ENCODE assay signal across 9 cellular contexts in genomic region chr2:27378096-27378808, GRCh38. TPM values are rescaled to one million over a fixed set of nuclear protein-coding genes. Genes with fewer than 3 reads are reported as not detected.
DNase-seq lines count a peak whose midpoint lies in the region; ATAC-seq, FAIRE-seq and TF ChIP-seq lines count a peak whose summit lies in the region.
"Had no signal": no experiment of that assay in that cellular context is flagged by ENCODE, and none has a peak within 500 bp of the region (broad histone marks: within the 10 kb centered on the region; RNA-seq: fewer than 3 reads in every experiment).

No MANE protein-coding gene starts in this region.

- H3K79me2 ChIP-seq in HCT116 (ENCODE audit: insufficient read depth, low read length) = peaks cover 18% of the 10 kb centered on the region

- no peak overlapping the region for H3K4me2 ChIP-seq in HCT116 (ENCODE audit: low read length)

- peak; percentile 12 for TF ChIP-seq CTCF in CD14-positive monocyte (IDR thresholded peaks at IDR 0.05)
- TF ChIP-seq CTCF in HCT116 (IDR thresholded peaks at IDR 0.05 in 2 of 3, conservative IDR thresholded peaks at IDR 0.05 in 1 of 3; ENCODE audit: borderline replicate concordance in 1 of 3, insufficient read depth in 1 of 3, low read depth in 2 of 3, low read length in 2 of 3) = peak in 2 of 3 experiments; percentile 35 to 46; a peak in 3 of 6 replicates

- H3K9ac ChIP-seq in HCT116 (ENCODE audit: low read length) = no peak overlapping the region

- H3K27me3 Mint-ChIP-seq in CD14-positive monocyte (ENCODE audit: low read depth in 3 of 3) = peaks cover 0 to 3% (median 1%) of the 10 kb centered on the region in 3 donors
- no peaks in the 10 kb centered on the region for H3K27me3 Mint-ChIP-seq in activated naive CD8-positive, alpha-beta T cell treated with anti-CD3 and anti-CD28 coated beads for 36 hours
- no peaks in the 10 kb centered on the region for H3K27me3 Mint-ChIP-seq in CD4-positive, alpha-beta memory T cell

- peaks cover 29% of the 10 kb centered on the region for H3K4me1 Mint-ChIP-seq in CD14-positive monocyte
- peaks cover 31% of the 10 kb centered on the region for H3K4me1 Mint-ChIP-seq in activated naive CD8-positive, alpha-beta T cell treated with anti-CD3 and anti-CD28 coated beads for 36 hours
- peaks cover 18 to 45% (median 28%) of the 10 kb centered on the region in 4 donors for H3K4me1 Mint-ChIP-seq in CD4-positive, alpha-beta memory T cell

- RAD21 ChIA-PET in HCT116 (lab: Charles Lee; ENCODE audit: low non-redundant PET in 1 of 2, low total read pairs in 2 of 2, uncharacterized antibody in 2 of 2, unreplicated experiment in 2 of 2) = no interaction called here

- H3K9me3 ChIP-seq in HCT116 (ENCODE audit: control insufficient read depth in 1 of 2, insufficient read depth in 1 of 2, low read depth in 1 of 2, low read length in 2 of 2) = no peaks in the 10 kb centered on the region
- H3K9me3 ChIP-seq in mesodermal cell (ENCODE audit: control insufficient read depth, low read length) = no peaks in the 10 kb centered on the region
- H3K9me3 ChIP-seq in CD4-positive, alpha-beta memory T cell (ENCODE audit: control insufficient read depth in 1 of 2, low read length in 2 of 2) = no peaks in the 10 kb centered on the region

- peaks cover 53 to 66% of the 10 kb centered on the region in 2 donors for H3K36me3 Mint-ChIP-seq in CD14-positive monocyte
- H3K36me3 Mint-ChIP-seq in activated naive CD8-positive, alpha-beta T cell treated with anti-CD3 and anti-CD28 coated beads for 36 hours = peaks cover 40% of the 10 kb centered on the region
- H3K36me3 Mint-ChIP-seq in CD4-positive, alpha-beta memory T cell = peaks cover 30 to 77% of the 10 kb centered on the region in 2 donors

- H3K9me2 ChIP-seq in HCT116 (ENCODE audit: insufficient read depth) = no peaks in the 10 kb centered on the region

- BruUV-seq in HCT116 (replicated peaks; lab: Mats Ljungman, UMichigan) = no TSS peak

- H3K36me3 ChIP-seq in HCT116 (ENCODE audit: control insufficient read depth in 1 of 2, insufficient read depth in 2 of 2, low read length in 2 of 2) (peaks cover 24 to 58% of the 10 kb centered on the region in 2 experiments; a peak in 3 of 4 replicates), mesodermal cell (ENCODE audit: control insufficient read depth, insufficient read depth, low read length) (peaks cover 78% of the 10 kb centered on the region)
- H3K36me3 ChIP-seq in CD4-positive, alpha-beta memory T cell (ENCODE audit: insufficient read depth, low read length) = peaks cover 61% of the 10 kb centered on the region

- H2AFZ ChIP-seq in HCT116 (ENCODE audit: low read depth, low read length, poor library complexity, severe bottlenecking) = no peak overlapping the region

- peaks cover 0 to 2% (median 0%) of the 10 kb centered on the region in 7 donors for H3K9me3 Mint-ChIP-seq in CD14-positive monocyte
- no peaks in the 10 kb centered on the region for H3K9me3 Mint-ChIP-seq in activated naive CD8-positive, alpha-beta T cell treated with anti-CD3 and anti-CD28 coated beads for 36 hours
- H3K9me3 Mint-ChIP-seq in CD4-positive, alpha-beta memory T cell = peaks cover 0 to 1% (median 0%) of the 10 kb centered on the region in 8 donors

- H3K27ac ChIP-seq in HCT116 (ENCODE audit: low read depth, low read length) = peak overlapping the region; percentile 3; the same call in 1 of the 2 replicates
- H3K27ac ChIP-seq in mesodermal cell (ENCODE audit: low read depth, low read length, severe bottlenecking) = no peak overlapping the region
- H3K27ac ChIP-seq in CD4-positive, alpha-beta memory T cell (ENCODE audit: low read depth, low read length) = no peak overlapping the region

- ATAC-seq in HCT116 (0 out of 2 replicates have a peak, but pooled peaks have one; percentile 12), HG02642 (IDR thresholded peaks at IDR 0.05; ENCODE audit: poor library complexity, unreplicated experiment) (no peak)

- H4K20me1 ChIP-seq in HCT116 (ENCODE audit: insufficient read depth) = no peaks in the 10 kb centered on the region

- POLR2A ChIA-PET in HCT116 (lab: Charles Lee) = no interaction called here
- POLR2A ChIA-PET in CD4-positive, alpha-beta memory T cell (lab: Charles Lee; ENCODE audit: partially characterized antibody) = interaction anchor here (0.7 to 4.4 kb wide), 5 partner anchors 8 to 51 kb away, joined by 3 to 106 read pairs (median 44); partner anchors contain the start of genes EIF2B4, GTF3C2, NRBP1 and PPM1G

- CTCF ChIA-PET in HCT116 (lab: Charles Lee) = no interaction called here
- CTCF ChIA-PET in CD4-positive, alpha-beta memory T cell (lab: Charles Lee; ENCODE audit: partially characterized antibody) = interaction anchor here (1.8 kb wide), 1 partner anchor 32 kb away, joined by 6 read pairs; the partner anchor contains the start of gene PPM1G

- H3K4me3 Mint-ChIP-seq in CD14-positive monocyte = no peak overlapping the region
- H3K4me3 Mint-ChIP-seq in activated naive CD8-positive, alpha-beta T cell treated with anti-CD3 and anti-CD28 coated beads for 36 hours = no peak overlapping the region
- H3K4me3 Mint-ChIP-seq in CD4-positive, alpha-beta memory T cell = no peak overlapping the region

- H3K27ac Mint-ChIP-seq in CD14-positive monocyte = peak overlapping the region in 5 of 7 donors; percentile 21 to 53 (median 42)
- peak overlapping the region; percentile 42 for H3K27ac Mint-ChIP-seq in activated naive CD8-positive, alpha-beta T cell treated with anti-CD3 and anti-CD28 coated beads for 36 hours
- H3K27ac Mint-ChIP-seq in CD4-positive, alpha-beta memory T cell = peak overlapping the region in 3 of 7 donors; percentile 23 to 78 (median 27)

- FAIRE-seq in GM12892 (lab: Jason Lieb, UNC) = no peak

- no peak for TF ChIP-seq RAD21 in HCT116 (IDR thresholded peaks at IDR 0.05; ENCODE audit: low read depth)

- H3K4me1 ChIP-seq in HCT116 (ENCODE audit: control insufficient read depth in 1 of 2, insufficient read depth in 2 of 2, low read length in 2 of 2) (peaks cover 3 to 27% of the 10 kb centered on the region in 2 experiments; a peak in 3 of 4 replicates), mesodermal cell (ENCODE audit: control insufficient read depth, insufficient read depth, low read length, poor library complexity, severe bottlenecking) (peaks cover 18% of the 10 kb centered on the region)
- peaks cover 20% of the 10 kb centered on the region for H3K4me1 ChIP-seq in CD4-positive, alpha-beta memory T cell (ENCODE audit: insufficient read depth, low read length)

- no peaks in the 10 kb centered on the region for H3K27me3 ChIP-seq in HCT116 (ENCODE audit: insufficient read depth, low read length)
- no peaks in the 10 kb centered on the region for H3K27me3 ChIP-seq in CD4-positive, alpha-beta memory T cell (ENCODE audit: insufficient read depth, low read length)

- 94 to 97% methylated on average over 26 to 29 of the region's 29 CpGs for WGBS in mesodermal cell (ENCODE audit: insufficient coverage in 2 of 2), 2 experiments

- TF ChIP-seq POLR2A in HCT116 (IDR thresholded peaks at IDR 0.05; ENCODE audit: borderline replicate concordance, extremely low read depth, insufficient read depth, insufficient read length) = peak; percentile 3
- no peak; the same call in none of the 2 replicates for TF ChIP-seq POLR2A in GM12892 (IDR thresholded peaks at IDR 0.05; ENCODE audit: low read depth, low read length)

- DNase-seq in CD14-positive monocyte (ENCODE audit: low spot score) = no peak
- no peak for DNase-seq in HCT116 (ENCODE audit: low read depth, low spot score)
- DNase-seq in activated naive CD8-positive, alpha-beta T cell treated with anti-CD3 and anti-CD28 coated beads for 36 hours = no peak
- no peak for DNase-seq in GM12892 (ENCODE audit: insufficient read length)
- no peak for DNase-seq in AG20443 (ENCODE audit: low spot score)
- no peak for DNase-seq in CD4-positive, alpha-beta memory T cell
- DNase-seq: activated CD4-positive, CD25-positive, alpha-beta regulatory T cell had no signal

- H3K4me3 ChIP-seq in HCT116 (replicated peaks in 1 of 2; ENCODE audit: low read depth in 1 of 2, low read length in 2 of 2) = no peak overlapping the region
- peak overlapping the region; percentile 79 for H3K4me3 ChIP-seq in mesodermal cell (ENCODE audit: extremely low read depth, insufficient read depth, low read length, poor library complexity, severe bottlenecking)
- no peak overlapping the region for H3K4me3 ChIP-seq in CD4-positive, alpha-beta memory T cell (ENCODE audit: low read length in 2 of 2)

- intact Hi-C loops in CD14-positive monocyte (cut with micrococcal nuclease) (loop anchor here in 1 of 2 donors (10.0 kb wide), 1 partner anchor 117 kb away; the partner anchor contains the start of genes FNDC4 and GCKR), HCT116 (cut with micrococcal nuclease) (no loop called here)
- intact Hi-C loops in CD4-positive, alpha-beta memory T cell (cut with micrococcal nuclease) = no loop called here

RNA-seq across cellular contexts. Expression of gene ZNF513, which starts 2.3 kb away (rescaled TPM):
- 1 to 10 TPM; 2.4 to 2.6 TPM for polyA plus RNA-seq in CD14-positive monocyte
- total RNA-seq in HCT116 (2021; ENCODE audit: unreplicated experiment) = 12.8 TPM
- polyA plus RNA-seq in HCT116 (2012) = 11.2 and 13.2 TPM in 2 replicates
- 1 to 10 TPM; 8.3 to 9.9 TPM for total RNA-seq in activated naive CD8-positive, alpha-beta T cell treated with anti-CD3 and anti-CD28 coated beads for 36 hours
- 18.3 TPM for polyA plus RNA-seq in mesodermal cell (2013, experiment 1 of 2)
- 14.9 TPM for polyA plus RNA-seq in mesodermal cell (2013, experiment 2 of 2)
- polyA plus RNA-seq in GM12892 (2012; ENCODE audit: missing spikeins) = 3.7 TPM
- 10 to 100 TPM; 17.6 to 20.1 TPM for total RNA-seq in CD4-positive, alpha-beta memory T cell
- 1 to 10 TPM; 3.7 to 6.3 TPM for polyA plus RNA-seq in CD4-positive, alpha-beta memory T cell

RNA-seq across cellular contexts. Expression of gene SNX17, which starts 7.8 kb away (rescaled TPM):
- 100 to 1,000 TPM; 291 to 338 TPM for polyA plus RNA-seq in CD14-positive monocyte
- total RNA-seq in HCT116 (2021; ENCODE audit: unreplicated experiment) = 90.5 TPM
- polyA plus RNA-seq in HCT116 (2012) = 65.3 and 73.1 TPM in 2 replicates
- 10 to 100 TPM; 88.1 to 96.0 TPM for total RNA-seq in activated naive CD8-positive, alpha-beta T cell treated with anti-CD3 and anti-CD28 coated beads for 36 hours
- polyA plus RNA-seq in mesodermal cell (2013, experiment 1 of 2) = 84.5 TPM
- polyA plus RNA-seq in mesodermal cell (2013, experiment 2 of 2) = 76.3 TPM
- polyA plus RNA-seq in GM12892 (2012; ENCODE audit: missing spikeins) = 62.5 TPM
- total RNA-seq in CD4-positive, alpha-beta memory T cell = 100 to 1,000 TPM; 122 to 130 TPM
- polyA plus RNA-seq in CD4-positive, alpha-beta memory T cell = 100 to 1,000 TPM; 178 to 304 TPM

RNA-seq across cellular contexts. Expression of gene EIF2B4, which starts 8.1 kb away (rescaled TPM):
- 10 to 100 TPM; 29.5 to 42.3 TPM for polyA plus RNA-seq in CD14-positive monocyte
- total RNA-seq in HCT116 (2021; ENCODE audit: unreplicated experiment) = 43.8 TPM
- 58.0 and 63.5 TPM in 2 replicates for polyA plus RNA-seq in HCT116 (2012)
- total RNA-seq in activated naive CD8-positive, alpha-beta T cell treated with anti-CD3 and anti-CD28 coated beads for 36 hours = 10 to 100 TPM; 41.2 to 43.6 TPM
- polyA plus RNA-seq in mesodermal cell (2013, experiment 1 of 2) = 55.8 TPM
- polyA plus RNA-seq in mesodermal cell (2013, experiment 2 of 2) = 48.2 TPM
- 25.9 TPM for polyA plus RNA-seq in GM12892 (2012; ENCODE audit: missing spikeins)
- total RNA-seq in CD4-positive, alpha-beta memory T cell = 10 to 100 TPM; 48.4 to 56.0 TPM
- polyA plus RNA-seq in CD4-positive, alpha-beta memory T cell = 10 to 100 TPM; 33.4 to 35.1 TPM

RNA-seq across cellular contexts. Expression of gene GTF3C2, which starts 21.7 kb away (rescaled TPM):
- 10 to 100 TPM; 34.4 to 41.7 TPM for polyA plus RNA-seq in CD14-positive monocyte
- 88.2 TPM for total RNA-seq in HCT116 (2021; ENCODE audit: unreplicated experiment)
- 46.5 and 55.2 TPM in 2 replicates for polyA plus RNA-seq in HCT116 (2012)
- 10 to 100 TPM; 77.4 to 83.9 TPM for total RNA-seq in activated naive CD8-positive, alpha-beta T cell treated with anti-CD3 and anti-CD28 coated beads for 36 hours
- polyA plus RNA-seq in mesodermal cell (2013, experiment 1 of 2) = 79.8 TPM
- 70.2 TPM for polyA plus RNA-seq in mesodermal cell (2013, experiment 2 of 2)
- 52.2 TPM for polyA plus RNA-seq in GM12892 (2012; ENCODE audit: missing spikeins)
- 10 to 100 TPM; 82.9 to 90.8 TPM for total RNA-seq in CD4-positive, alpha-beta memory T cell
- polyA plus RNA-seq in CD4-positive, alpha-beta memory T cell = 10 to 100 TPM; 37.7 to 51.8 TPM

RNA-seq across cellular contexts. Expression of gene PPM1G, which starts 31.1 kb away (rescaled TPM):
- polyA plus RNA-seq in CD14-positive monocyte = 10 to 100 TPM; 47.3 to 54.3 TPM
- total RNA-seq in HCT116 (2021; ENCODE audit: unreplicated experiment) = 140 TPM
- polyA plus RNA-seq in HCT116 (2012) = 145 and 152 TPM in 2 replicates
- 100 to 1,000 TPM; 172 to 176 TPM for total RNA-seq in activated naive CD8-positive, alpha-beta T cell treated with anti-CD3 and anti-CD28 coated beads for 36 hours
- 97.8 TPM for polyA plus RNA-seq in mesodermal cell (2013, experiment 1 of 2)
- 96.1 TPM for polyA plus RNA-seq in mesodermal cell (2013, experiment 2 of 2)
- polyA plus RNA-seq in GM12892 (2012; ENCODE audit: missing spikeins) = 85.2 TPM
- 10 to 100 TPM; 53.8 to 56.1 TPM for total RNA-seq in CD4-positive, alpha-beta memory T cell
- 10 to 100 TPM; 76.7 to 99.4 TPM for polyA plus RNA-seq in CD4-positive, alpha-beta memory T cell
